Comparison of ENCODE assay signal across 8 cellular contexts in the genomic region with DNA sequence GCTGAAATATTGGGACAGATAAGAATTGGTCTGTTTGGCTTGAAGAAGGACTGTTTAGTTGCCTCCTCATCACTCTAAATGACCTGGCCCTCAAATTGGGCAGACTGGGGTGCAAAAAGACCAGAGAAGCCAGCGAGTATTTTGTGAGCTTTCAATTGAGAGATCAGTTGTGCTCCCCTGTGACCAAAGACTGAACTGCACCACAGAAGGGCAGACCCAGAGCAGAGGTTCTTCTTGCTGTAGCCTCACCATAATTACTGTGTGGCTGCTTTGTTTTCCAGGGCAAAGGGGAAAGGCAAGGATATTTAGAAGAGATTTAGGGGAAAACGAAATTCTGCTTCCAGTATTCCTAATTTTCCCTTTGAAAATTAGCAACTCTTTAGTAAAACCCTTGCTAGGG.
DNase-seq lines count a peak whose midpoint lies in the region; ATAC-seq and TF ChIP-seq lines count a peak whose summit lies in the region.

No MANE protein-coding gene starts in this region.

- intact Hi-C loops in Panc1 (cut with micrococcal nuclease; ENCODE audit: unreplicated experiment) (no loop called here), ascending aorta (cut with DNase I) (no loop called here)

- no peaks in the 10 kb centered on the region for H3K4me1 ChIP-seq in Panc1 (ENCODE audit: control insufficient read depth, insufficient read depth, low read length)
- H3K4me1 ChIP-seq in ascending aorta: no peaks in the 10 kb centered on the region

- H3K9me3 Mint-ChIP-seq in activated naive CD8-positive, alpha-beta T cell treated with anti-CD3 and anti-CD28 coated beads for 36 hours: no peaks in the 10 kb centered on the region

- TF ChIP-seq CTCF in Panc1 (IDR thresholded peaks at IDR 0.05) (peak; percentile 45), ascending aorta (IDR thresholded peaks at IDR 0.05) (peak in 1 of 3 experiments; percentile 30)

- ATAC-seq in HG02870 (IDR thresholded peaks at IDR 0.05; ENCODE audit: unreplicated experiment): peak; percentile 63
- no peak for ATAC-seq in Panc1

- H3K36me3 ChIP-seq in Panc1 (ENCODE audit: control insufficient read depth, insufficient read depth, low read length) (no peaks in the 10 kb centered on the region), ascending aorta (no peaks in the 10 kb centered on the region)

- H3K36me3 Mint-ChIP-seq in activated naive CD8-positive, alpha-beta T cell treated with anti-CD3 and anti-CD28 coated beads for 36 hours: no peaks in the 10 kb centered on the region

- H3K27ac Mint-ChIP-seq in activated naive CD8-positive, alpha-beta T cell treated with anti-CD3 and anti-CD28 coated beads for 36 hours: no peak overlapping the region

- no peak overlapping the region for H3K4me3 Mint-ChIP-seq in activated naive CD8-positive, alpha-beta T cell treated with anti-CD3 and anti-CD28 coated beads for 36 hours

- peaks cover 2% of the 10 kb centered on the region; the same call in 1 of the 2 replicates for H3K27me3 ChIP-seq in Panc1 (ENCODE audit: control insufficient read depth, insufficient read depth, low read length)
- no peaks in the 10 kb centered on the region for H3K27me3 ChIP-seq in ascending aorta

- H3K4me1 Mint-ChIP-seq in activated naive CD8-positive, alpha-beta T cell treated with anti-CD3 and anti-CD28 coated beads for 36 hours: no peaks in the 10 kb centered on the region

- DNase-seq in DMS53 (lab: John Stamatoyannopoulos, UW): peak; percentile 52
- no peak for DNase-seq in Panc1 (ENCODE audit: low read depth, low spot score)
- peak; percentile 54 for DNase-seq in islet precursor cell
- no peak for DNase-seq in ascending aorta (ENCODE audit: low spot score in 2 of 2)
- DNase-seq in activated naive CD8-positive, alpha-beta T cell treated with anti-CD3 and anti-CD28 coated beads for 36 hours: no peak
- no peak for DNase-seq in activated CD4-positive, CD25-positive, alpha-beta regulatory T cell (lab: John Stamatoyannopoulos, UW)
- DNase-seq in activated naive CD4-positive, alpha-beta T cell treated with Interleukin-2 at 50 U/mL for 16 hours: no peak

- CTCF ChIA-PET in Panc1 (lab: Charles Lee): interaction anchor here (0.7 to 1.0 kb wide), 2 partner anchors 295 to 859 kb away, joined by 3 read pairs; no protein-coding TSS in a partner anchor

- no peak overlapping the region for H3K4me3 ChIP-seq in Panc1 (ENCODE audit: low read depth in 2 of 2, low read length in 2 of 2)
- no peak overlapping the region for H3K4me3 ChIP-seq in ascending aorta

- POLR2A ChIA-PET in Panc1 (lab: Charles Lee): no interaction called here

- H3K27ac ChIP-seq in Panc1 (ENCODE audit: low read length) (no peak overlapping the region), ascending aorta (no peak overlapping the region)

- in situ Hi-C loops in Panc1 (cut with HindIII; ENCODE audit: low pct_unique_long_range_greater_than_20kb, low sequenced_read_pairs): no loop called here

- no peaks in the 10 kb centered on the region for H3K27me3 Mint-ChIP-seq in activated naive CD8-positive, alpha-beta T cell treated with anti-CD3 and anti-CD28 coated beads for 36 hours

- BruUV-seq in Panc1 (replicated peaks; lab: Mats Ljungman, UMichigan): no TSS peak

- H3K9me3 ChIP-seq in Panc1 (ENCODE audit: control insufficient read depth, insufficient read depth, low read depth, low read length): no peaks in the 10 kb centered on the region
- H3K9me3 ChIP-seq in ascending aorta: no peaks in the 10 kb centered on the region

Comparison
In these comparisons a context has a peak if more than half of its experiments do, and no peak if none do; other contexts are left out.
1. DNase-seq: peak in DMS53 (single experiment) and islet precursor cell (single experiment); none in Panc1 (single experiment), ascending aorta (0 of 2), activated naive CD8-positive, alpha-beta T cell treated with anti-CD3 and anti-CD28 coated beads for 36 hours (single experiment), activated CD4-positive, CD25-positive, alpha-beta regulatory T cell (0 of 4) and activated naive CD4-positive, alpha-beta T cell treated with Interleukin-2 at 50 U/mL for 16 hours (single experiment).